In the genomic region with DNA sequence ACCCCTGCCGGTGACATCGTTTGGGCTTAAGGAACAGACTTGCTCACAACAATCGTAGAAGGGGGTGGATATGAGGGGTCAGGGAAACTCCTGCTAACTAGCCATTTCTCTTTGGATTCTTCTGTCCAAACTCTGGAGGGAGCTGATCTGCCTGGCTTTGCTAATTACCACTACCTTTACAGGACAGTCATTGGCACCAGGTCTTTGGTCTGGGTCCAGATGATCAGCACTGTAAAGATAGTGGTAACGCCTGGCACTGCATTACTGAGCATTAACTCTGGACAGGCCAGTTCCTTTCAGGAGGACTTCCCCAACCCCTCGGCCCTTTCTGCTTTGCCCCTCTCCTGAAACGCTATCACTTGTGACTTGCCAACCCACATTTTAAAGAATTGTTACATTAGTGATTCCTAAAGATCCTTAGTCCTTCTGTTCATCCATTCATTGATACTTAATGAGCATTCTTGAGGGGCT, we compare ENCODE assay signal across 8 cellular contexts. TPM values are rescaled to one million over a fixed set of nuclear protein-coding genes. Genes with fewer than 3 reads are reported as not detected.
DNase-seq lines count a peak whose midpoint lies in the region; ATAC-seq lines count a peak whose summit lies in the region.

No MANE protein-coding gene starts in this region.

- H3K27me3 Mint-ChIP-seq in IgD-negative memory B cell = no peaks in the 10 kb centered on the region
- no peaks in the 10 kb centered on the region for H3K27me3 Mint-ChIP-seq in activated naive CD8-positive, alpha-beta T cell treated with anti-CD3 and anti-CD28 coated beads, Interleukin-2, amount 50 U/mL, for 24 hours
- no peaks in the 10 kb centered on the region for H3K27me3 Mint-ChIP-seq in stimulated activated naive CD8-positive, alpha-beta T cell treated with anti-CD3 and anti-CD28 coated beads, Interleukin-15, amount 100 ng/mL, for 72 hours

- peak overlapping the region; percentile 92 for H3K4me3 ChIP-seq in iPS-18c (ENCODE audit: insufficient read depth, low read depth, low read length)

- peak overlapping the region; percentile 98 to 100 (median 99) for H3K4me3 Mint-ChIP-seq in IgD-negative memory B cell
- peak overlapping the region; percentile 100 for H3K4me3 Mint-ChIP-seq in activated naive CD8-positive, alpha-beta T cell treated with anti-CD3 and anti-CD28 coated beads, Interleukin-2, amount 50 U/mL, for 24 hours
- H3K4me3 Mint-ChIP-seq in stimulated activated naive CD8-positive, alpha-beta T cell treated with anti-CD3 and anti-CD28 coated beads, Interleukin-15, amount 100 ng/mL, for 72 hours = peak overlapping the region; percentile 94 to 97

- H3K9me3 ChIP-seq in iPS-18c (ENCODE audit: control insufficient read depth, insufficient read depth, low read length) = no peaks in the 10 kb centered on the region

- H3K27ac Mint-ChIP-seq in IgD-negative memory B cell = peak overlapping the region; percentile 97 to 100 (median 98)
- peak overlapping the region; percentile 99 for H3K27ac Mint-ChIP-seq in activated naive CD8-positive, alpha-beta T cell treated with anti-CD3 and anti-CD28 coated beads, Interleukin-2, amount 50 U/mL, for 24 hours
- H3K27ac Mint-ChIP-seq in stimulated activated naive CD8-positive, alpha-beta T cell treated with anti-CD3 and anti-CD28 coated beads, Interleukin-15, amount 100 ng/mL, for 72 hours = peak overlapping the region; percentile 98 to 99

- H3K4me1 Mint-ChIP-seq in IgD-negative memory B cell = peaks cover 30 to 37% (median 32%) of the 10 kb centered on the region in 3 donors
- H3K4me1 Mint-ChIP-seq in activated naive CD8-positive, alpha-beta T cell treated with anti-CD3 and anti-CD28 coated beads, Interleukin-2, amount 50 U/mL, for 24 hours = peaks cover 52% of the 10 kb centered on the region
- H3K4me1 Mint-ChIP-seq in stimulated activated naive CD8-positive, alpha-beta T cell treated with anti-CD3 and anti-CD28 coated beads, Interleukin-15, amount 100 ng/mL, for 72 hours = peaks cover 62% of the 10 kb centered on the region

- no peaks in the 10 kb centered on the region for H3K9me3 Mint-ChIP-seq in IgD-negative memory B cell
- H3K9me3 Mint-ChIP-seq in activated naive CD8-positive, alpha-beta T cell treated with anti-CD3 and anti-CD28 coated beads, Interleukin-2, amount 50 U/mL, for 24 hours = no peaks in the 10 kb centered on the region
- no peaks in the 10 kb centered on the region for H3K9me3 Mint-ChIP-seq in stimulated activated naive CD8-positive, alpha-beta T cell treated with anti-CD3 and anti-CD28 coated beads, Interleukin-15, amount 100 ng/mL, for 72 hours

- no peak for ATAC-seq in activated naive CD8-positive, alpha-beta T cell treated with anti-CD3 and anti-CD28 coated beads, Interleukin-2, amount 50 U/mL, for 24 hours
- ATAC-seq in stimulated activated naive CD8-positive, alpha-beta T cell treated with anti-CD3 and anti-CD28 coated beads, Interleukin-15, amount 100 ng/mL, for 72 hours = no peak
- no peak for ATAC-seq in HG02588 (IDR thresholded peaks at IDR 0.05; ENCODE audit: unreplicated experiment)

- DNase-seq in activated naive CD8-positive, alpha-beta T cell treated with anti-CD3 and anti-CD28 coated beads, Interleukin-2, amount 50 U/mL, for 24 hours = no peak
- DNase-seq in stimulated activated naive CD8-positive, alpha-beta T cell treated with anti-CD3 and anti-CD28 coated beads, Interleukin-15, amount 100 ng/mL, for 72 hours = no peak
- DNase-seq in NCI-H2196 treated with DMSO at 0.1 percent for 48 hours (lab: John Stamatoyannopoulos, UW; ENCODE audit: unreplicated experiment) = no peak
- DNase-seq in NCI-H2081 treated with DMSO at 0.1 percent for 48 hours (lab: John Stamatoyannopoulos, UW) = no peak
- DNase-seq in GM03348 (ENCODE audit: low spot score) = no peak

- H3K36me3 Mint-ChIP-seq in IgD-negative memory B cell = peaks cover 1% of the 10 kb centered on the region
- peaks cover 31% of the 10 kb centered on the region for H3K36me3 Mint-ChIP-seq in activated naive CD8-positive, alpha-beta T cell treated with anti-CD3 and anti-CD28 coated beads, Interleukin-2, amount 50 U/mL, for 24 hours (ENCODE audit: low read depth)

RNA-seq across cellular contexts. Expression of gene UQCC5, which starts 0.8 kb away (rescaled TPM):
- polyA plus RNA-seq in IgD-negative memory B cell = 23.7 TPM

RNA-seq across cellular contexts. Expression of gene NT5DC2, which starts 3.5 kb away (rescaled TPM):
- polyA plus RNA-seq in IgD-negative memory B cell = 1.4 TPM

RNA-seq across cellular contexts. Expression of gene STAB1, which starts 42.1 kb away (rescaled TPM):
- polyA plus RNA-seq in IgD-negative memory B cell = not detected
